In genomic region chr2:12010059-12010458, GRCh38 we compare ENCODE assay signal across 23 cellular contexts.
"Had no signal": no experiment of that assay in that cellular context is flagged by ENCODE, and none has a peak within 500 bp of the region (broad histone marks: within the 10 kb centered on the region; RNA-seq: fewer than 3 reads in every experiment).

No MANE protein-coding gene starts in this region.

- H3K4me3 ChIP-seq: dorsolateral prefrontal cortex, lung, smooth muscle cell, thoracic aorta, tibial nerve, upper lobe of left lung had no signal

- FAIRE-seq: colon, frontal cortex, urothelium cell line had no signal

- H3K36me3 ChIP-seq: thoracic aorta, tibial nerve, upper lobe of left lung had no signal

- H3K27me3 ChIP-seq: dorsolateral prefrontal cortex, tibial nerve, upper lobe of left lung had no signal

- H3K9me3 ChIP-seq: thoracic aorta, upper lobe of left lung had no signal

- H3K27ac Mint-ChIP-seq: memory B cell; natural killer cell; stimulated activated naive CD8-positive, alpha-beta T cell treated with anti-CD3 and anti-CD28 coated beads, Interleukin-15, Interleukin-2, amounts not matched to agents 100 ng/mL and 50 ng/mL, for 24 hours had no signal

- H3K27me3 Mint-ChIP-seq: memory B cell; progenitor cell of endocrine pancreas; stimulated activated memory B cell treated with anti-CD40 and anti-IgM and Interleukin-4, amounts not matched to agents 10 μg/mL and 1 μg/mL and 100 μg/mL, for 72 hours had no signal

- DNase-seq: dorsolateral prefrontal cortex; effector CD4-positive, alpha-beta T cell; hypothalamus; immature natural killer cell; islet precursor cell; left ventricle myocardium superior; natural killer cell; stimulated activated CD4-positive, alpha-beta T cell treated with anti-CD3 and anti-CD28 coated beads, Interleukin-4, amount 100 ng/mL, for 4 hours; upper lobe of left lung had no signal

- H3K27ac ChIP-seq: dorsolateral prefrontal cortex, parathyroid adenoma, thoracic aorta, tibial nerve, upper lobe of left lung had no signal

- H3K9ac ChIP-seq: parathyroid adenoma had no signal

- ATAC-seq: left ventricle myocardium superior; natural killer cell; sciatic nerve; stimulated activated memory B cell treated with anti-CD40 and anti-IgM and Interleukin-4, amounts not matched to agents 10 μg/mL and 1 μg/mL and 100 μg/mL, for 72 hours had no signal

- H3K4me2 ChIP-seq: smooth muscle cell had no signal

- H3K4me1 ChIP-seq: parathyroid adenoma had no signal

- H3K4me3 Mint-ChIP-seq: memory B cell; natural killer cell; neural crest cell; stimulated activated memory B cell treated with anti-CD40 and anti-IgM and Interleukin-4, amounts not matched to agents 10 μg/mL and 1 μg/mL and 100 μg/mL, for 72 hours had no signal

- H3K79me2 ChIP-seq: parathyroid adenoma had no signal

- H3K9me3 Mint-ChIP-seq: natural killer cell; neural crest cell; stimulated activated memory B cell treated with anti-CD40 and anti-IgM and Interleukin-4, amounts not matched to agents 10 μg/mL and 1 μg/mL and 100 μg/mL, for 72 hours; stimulated activated naive CD8-positive, alpha-beta T cell treated with anti-CD3 and anti-CD28 coated beads, Interleukin-15, Interleukin-2, amounts not matched to agents 100 ng/mL and 50 ng/mL, for 24 hours had no signal

- H3K36me3 Mint-ChIP-seq: memory B cell; natural killer cell; stimulated activated memory B cell treated with anti-CD40 and anti-IgM and Interleukin-4, amounts not matched to agents 10 μg/mL and 1 μg/mL and 100 μg/mL, for 72 hours had no signal
